24 cellular contexts compared by ENCODE assay signal in genomic region chr9:73231203-73231602, GRCh38.
"Had no signal": no experiment of that assay in that cellular context is flagged by ENCODE, and none has a peak within 500 bp of the region (broad histone marks: within the 10 kb centered on the region; RNA-seq: fewer than 3 reads in every experiment).

No MANE protein-coding gene starts in this region.

- H3K36me3 Mint-ChIP-seq: immature natural killer cell, mesothelial cell of epicardium, natural killer cell had no signal

- H3K9me3 Mint-ChIP-seq: activated B cell treated with CpG ODN at 0.5 μM for 24 hours; activated T-cell treated with anti-CD3 and anti-CD28 coated beads, Interleukin-2, amount 50 U/mL, for 4 hours; natural killer cell; T-helper 1 cell treated with Interleukin-12 subunit alpha and Interleukin-12 subunit beta and Interleukin-4 antibody, amounts not matched to agents 30 μg/mL and 1 μg/mL, for 36 hours had no signal

- DNase-seq: activated B cell treated with CpG ODN at 0.5 μM for 24 hours; activated CD4-positive, alpha-beta T cell treated with anti-CD3 and anti-CD28 coated beads for 36 hours; activated CD4-positive, alpha-beta T cell treated with anti-CD3 and anti-CD28 coated beads, Interleukin-2, amount 50 U/mL, for 4 hours; activated CD8-positive, alpha-beta memory T cell treated with anti-CD3 and anti-CD28 coated beads for 24 hours; activated CD8-positive, alpha-beta memory T cell treated with anti-CD3 and anti-CD28 coated beads, Interleukin-2, amount 50 U/mL, for 4 hours; activated effector memory CD4-positive, alpha-beta T cell treated with anti-CD3 and anti-CD28 coated beads, Interleukin-2, amount 50 U/mL, for 16 hours; activated naive CD4-positive, alpha-beta T cell treated with anti-CD3 and anti-CD28 coated beads, Interleukin-2, amount 50 U/mL, for 16 hours; activated T-cell treated with anti-CD3 and anti-CD28 coated beads, Interleukin-2, amount 50 U/mL, for 4 hours; adrenal gland; brain microvascular endothelial cell; caudate nucleus; dermis blood vessel endothelial cell; effector CD8-positive, alpha-beta T cell; foreskin keratinocyte; immature natural killer cell; left ventricle myocardium inferior; natural killer cell; stimulated activated CD4-positive, alpha-beta T cell treated with anti-CD3 and anti-CD28 coated beads, Interleukin-2, amount 100 ng/mL, for 48 hours; stimulated activated CD8-positive, alpha-beta memory T cell treated with anti-CD3 and anti-CD28 coated beads, Interleukin-4, amount 100 ng/mL, for 48 hours; stimulated activated naive CD4-positive, alpha-beta T cell; T1000; upper lobe of left lung had no signal

- ATAC-seq: activated CD4-positive, alpha-beta T cell treated with anti-CD3 and anti-CD28 coated beads for 36 hours; activated T-cell treated with anti-CD3 and anti-CD28 coated beads, Interleukin-2, amount 50 U/mL, for 4 hours; foreskin keratinocyte; natural killer cell had no signal

- H3K27me3 Mint-ChIP-seq: activated B cell treated with CpG ODN at 0.5 μM for 24 hours had no signal

- H3K27ac Mint-ChIP-seq: activated B cell treated with CpG ODN at 0.5 μM for 24 hours; activated CD4-positive, alpha-beta T cell treated with anti-CD3 and anti-CD28 coated beads for 36 hours; immature natural killer cell; mesothelial cell of epicardium; natural killer cell; T-helper 1 cell treated with Interleukin-12 subunit alpha and Interleukin-12 subunit beta and Interleukin-4 antibody, amounts not matched to agents 30 μg/mL and 1 μg/mL, for 36 hours had no signal

- H3K4me3 Mint-ChIP-seq: activated B cell treated with CpG ODN at 0.5 μM for 24 hours; activated CD4-positive, alpha-beta T cell treated with anti-CD3 and anti-CD28 coated beads for 36 hours; activated T-cell treated with anti-CD3 and anti-CD28 coated beads, Interleukin-2, amount 50 U/mL, for 4 hours; immature natural killer cell; mesothelial cell of epicardium; natural killer cell; T-helper 1 cell treated with Interleukin-12 subunit alpha and Interleukin-12 subunit beta and Interleukin-4 antibody, amounts not matched to agents 30 μg/mL and 1 μg/mL, for 36 hours had no signal

- H3K4me1 Mint-ChIP-seq: activated B cell treated with CpG ODN at 0.5 μM for 24 hours, immature natural killer cell, mesothelial cell of epicardium, natural killer cell had no signal
